In the genomic region with DNA sequence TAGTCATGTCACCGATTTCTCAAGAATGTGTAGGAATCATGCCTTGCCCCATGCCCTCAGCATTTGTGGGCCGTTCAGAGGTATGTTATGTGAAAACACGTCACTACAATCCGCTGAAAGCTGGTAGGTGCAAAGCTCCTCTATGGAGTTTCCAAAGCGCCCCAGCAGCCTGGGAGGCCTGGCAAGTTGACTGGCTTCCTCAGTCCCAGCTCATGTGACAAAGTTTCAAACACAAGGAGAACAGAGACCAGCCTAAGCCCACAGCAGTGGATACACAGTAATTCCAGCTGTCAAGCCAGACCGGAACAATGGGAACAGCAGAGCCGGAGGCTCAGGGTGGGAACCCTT, we compare ENCODE assay signal across 21 cellular contexts. TPM values are rescaled to one million over a fixed set of nuclear protein-coding genes. Genes with fewer than 3 reads are reported as not detected.
DNase-seq lines count a peak whose midpoint lies in the region; ATAC-seq and TF ChIP-seq lines count a peak whose summit lies in the region.
"Had no signal": no experiment of that assay in that cellular context is flagged by ENCODE, and none has a peak within 500 bp of the region (broad histone marks: within the 10 kb centered on the region; RNA-seq: fewer than 3 reads in every experiment).

No MANE protein-coding gene starts in this region.

- ATAC-seq in GM19463 (IDR thresholded peaks at IDR 0.05; ENCODE audit: unreplicated experiment) = no peak
- ATAC-seq: Right ventricle myocardium inferior had no signal

- H3K36me3 ChIP-seq in uterus = no peaks in the 10 kb centered on the region
- H3K36me3 ChIP-seq: MG63 had no signal

- peaks cover 3% of the 10 kb centered on the region for H3K9me3 Mint-ChIP-seq in osteocyte (ENCODE audit: unreplicated experiment)
- peaks cover 5% of the 10 kb centered on the region for H3K9me3 Mint-ChIP-seq in type B pancreatic cell

- TF ChIP-seq POLR2A in uterus (IDR thresholded peaks at IDR 0.05) = no peak

- no peaks in the 10 kb centered on the region for H3K36me3 Mint-ChIP-seq in osteocyte (ENCODE audit: unreplicated experiment)
- no peaks in the 10 kb centered on the region for H3K36me3 Mint-ChIP-seq in type B pancreatic cell

- peak; percentile 11 for DNase-seq in activated CD8-positive, alpha-beta memory T cell treated with anti-CD3 and anti-CD28 coated beads for 24 hours
- DNase-seq in activated CD8-positive, alpha-beta memory T cell treated with anti-CD3 and anti-CD28 coated beads, Interleukin-2, amount 50 U/mL, for 4 hours = no peak
- DNase-seq in medulla oblongata (ENCODE audit: extremely low spot score) (peak; percentile 63), osteocyte (ENCODE audit: extremely low spot score, unreplicated experiment) (peak; percentile 72), type B pancreatic cell (ENCODE audit: extremely low spot score, unreplicated experiment) (no peak), uterus (no peak), NCI-H146 (lab: John Stamatoyannopoulos, UW) (no peak)
- DNase-seq: 8988T, DMS79 treated with DMSO at 0.1 percent for 48 hours, GM23248, HCEC 1CT, Kasumi-1, MG63, NCI-H1048, NCI-H1436, NCI-H2029 treated with DMSO at 0.1 percent for 48 hours, NCI-H774 had no signal

- no peak overlapping the region for H3K4me3 ChIP-seq in uterus
- H3K4me3 ChIP-seq: GM23248, MG63 had no signal

- no peak overlapping the region for H3K27ac ChIP-seq in uterus
- H3K27ac ChIP-seq: GM23248 had no signal

- intact Hi-C loops in uterus (cut with DNase I; ENCODE audit: low total_unique reads) = no loop called here

- no peaks in the 10 kb centered on the region for H3K27me3 ChIP-seq in uterus
- H3K27me3 ChIP-seq: MG63 had no signal

- no peak for TF ChIP-seq CTCF in osteocyte (IDR thresholded peaks at IDR 0.05)
- TF ChIP-seq CTCF in type B pancreatic cell (conservative IDR thresholded peaks at IDR 0.05) = no peak
- no peak for TF ChIP-seq CTCF in uterus (IDR thresholded peaks at IDR 0.05)

- H3K4me3 Mint-ChIP-seq in osteocyte (ENCODE audit: unreplicated experiment) (no peak overlapping the region), type B pancreatic cell (no peak overlapping the region)
- H3K4me3 Mint-ChIP-seq: B cell had no signal

- H3K4me1 Mint-ChIP-seq in osteocyte (ENCODE audit: unreplicated experiment) (no peaks in the 10 kb centered on the region), type B pancreatic cell (ENCODE audit: unreplicated experiment) (peaks cover 3% of the 10 kb centered on the region)
- H3K4me1 Mint-ChIP-seq: B cell had no signal

- H3K27ac Mint-ChIP-seq in osteocyte (ENCODE audit: unreplicated experiment) = no peak overlapping the region
- peak overlapping the region; percentile 46 for H3K27ac Mint-ChIP-seq in type B pancreatic cell
- H3K27ac Mint-ChIP-seq: B cell had no signal

- no peaks in the 10 kb centered on the region for H3K4me1 ChIP-seq in uterus

- H3K27me3 Mint-ChIP-seq in osteocyte (ENCODE audit: unreplicated experiment) (peaks cover 3% of the 10 kb centered on the region), type B pancreatic cell (peaks cover 11% of the 10 kb centered on the region)

- no peaks in the 10 kb centered on the region for H3K9me3 ChIP-seq in uterus
- H3K9me3 ChIP-seq: MG63 had no signal

RNA-seq across cellular contexts. Expression of gene NAT8L, which starts 33.5 kb away (rescaled TPM):
- 0.64 and 0.84 TPM in 2 replicates for total RNA-seq in osteocyte
- 9.6 and 14.9 TPM in 2 replicates for total RNA-seq in type B pancreatic cell (ENCODE audit: low replicate concordance)
- 1 to 10 TPM in 1 of 4 donors, under 1 TPM in 1, not detected in 2; 0.27 to 1.2 TPM for total RNA-seq in uterus
- total RNA-seq: GM23248, OCI-LY7 had no signal

Comparison
In these comparisons a context has a peak if more than half of its experiments do, and no peak if none do; other contexts are left out.
1. DNase-seq: peak in activated CD8-positive, alpha-beta memory T cell treated with anti-CD3 and anti-CD28 coated beads for 24 hours (single experiment), medulla oblongata (single experiment) and osteocyte (single experiment); none in activated CD8-positive, alpha-beta memory T cell treated with anti-CD3 and anti-CD28 coated beads, Interleukin-2, amount 50 U/mL, for 4 hours (single experiment), type B pancreatic cell (single experiment), uterus (0 of 2) and NCI-H146 (single experiment).